ENCODE assay signal across 1 cellular context in the genomic region with DNA sequence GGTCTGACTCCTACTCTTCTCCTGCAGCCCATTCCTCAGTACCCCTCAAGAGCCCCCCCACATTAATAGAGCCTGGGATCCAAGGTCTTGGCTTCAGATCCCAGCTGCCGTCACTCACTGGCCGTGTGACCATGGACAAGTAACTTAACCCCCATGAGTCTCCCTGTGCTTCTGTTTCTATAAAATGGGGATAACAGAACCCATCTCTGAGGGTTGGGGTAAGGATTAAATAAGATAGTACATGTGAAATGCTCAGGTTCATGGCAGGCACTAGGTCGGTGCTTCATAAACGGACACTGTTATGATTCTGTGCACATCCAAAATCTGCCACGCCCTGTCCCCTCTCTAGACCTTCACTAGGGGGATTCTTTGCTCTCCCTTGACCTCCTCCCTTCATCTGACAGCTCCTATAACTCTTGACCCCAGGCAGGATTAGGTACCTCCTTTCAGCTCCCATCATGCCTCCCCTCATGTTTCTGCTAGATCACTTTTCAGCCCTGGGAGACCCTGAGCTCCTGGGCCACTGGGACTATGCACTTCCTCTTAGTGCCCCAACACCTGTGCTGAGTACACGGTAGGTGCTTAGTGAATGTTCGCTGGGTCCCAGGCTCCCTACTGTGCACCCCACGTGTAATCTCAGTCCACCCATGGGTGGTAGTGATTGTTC.
TF ChIP-seq lines count a peak whose summit lies in the region.

No MANE protein-coding gene starts in this region.

TF ChIP-seq in IMR-90, 13 proteins besides CTCF, POLR2A, EP300 and RAD21:
- TF ChIP-seq, protein P1, sequence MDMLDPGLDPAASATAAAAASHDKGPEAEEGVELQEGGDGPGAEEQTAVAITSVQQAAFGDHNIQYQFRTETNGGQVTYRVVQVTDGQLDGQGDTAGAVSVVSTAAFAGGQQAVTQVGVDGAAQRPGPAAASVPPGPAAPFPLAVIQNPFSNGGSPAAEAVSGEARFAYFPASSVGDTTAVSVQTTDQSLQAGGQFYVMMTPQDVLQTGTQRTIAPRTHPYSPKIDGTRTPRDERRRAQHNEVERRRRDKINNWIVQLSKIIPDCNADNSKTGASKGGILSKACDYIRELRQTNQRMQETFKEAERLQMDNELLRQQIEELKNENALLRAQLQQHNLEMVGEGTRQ (IDR thresholded peaks at IDR 0.05; ENCODE audit: low read depth, low read length) = no peak
- TF ChIP-seq CEBPB (IDR thresholded peaks at IDR 0.05; ENCODE audit: low read depth, low read length) (no peak), RCOR1 (IDR thresholded peaks at IDR 0.05; ENCODE audit: insufficient replicate concordance, low read length) (no peak), MAFK (IDR thresholded peaks at IDR 0.05; ENCODE audit: low read depth, low read length) (no peak), NFE2L2 (IDR thresholded peaks at IDR 0.05; ENCODE audit: low read depth, low read length) (no peak), MAZ (IDR thresholded peaks at IDR 0.05; ENCODE audit: borderline replicate concordance, low read depth, low read length) (no peak), SMC3 (IDR thresholded peaks at IDR 0.05; ENCODE audit: low read depth, low read length) (no peak), ELK1 (IDR thresholded peaks at IDR 0.05; ENCODE audit: borderline replicate concordance, low read depth, low read length) (no peak), MXI1 (IDR thresholded peaks at IDR 0.05; ENCODE audit: borderline replicate concordance, low read depth, low read length) (no peak), CHD1 (IDR thresholded peaks at IDR 0.05; ENCODE audit: low read depth, low read length) (no peak), RFX5 (IDR thresholded peaks at IDR 0.05; ENCODE audit: low read depth, low read length) (no peak), BHLHE40 (IDR thresholded peaks at IDR 0.05; ENCODE audit: low read depth, low read length) (no peak), FOS (IDR thresholded peaks at IDR 0.05; ENCODE audit: low read depth, low read length) (no peak)
